8 cellular contexts compared by ENCODE assay signal in the genomic region with DNA sequence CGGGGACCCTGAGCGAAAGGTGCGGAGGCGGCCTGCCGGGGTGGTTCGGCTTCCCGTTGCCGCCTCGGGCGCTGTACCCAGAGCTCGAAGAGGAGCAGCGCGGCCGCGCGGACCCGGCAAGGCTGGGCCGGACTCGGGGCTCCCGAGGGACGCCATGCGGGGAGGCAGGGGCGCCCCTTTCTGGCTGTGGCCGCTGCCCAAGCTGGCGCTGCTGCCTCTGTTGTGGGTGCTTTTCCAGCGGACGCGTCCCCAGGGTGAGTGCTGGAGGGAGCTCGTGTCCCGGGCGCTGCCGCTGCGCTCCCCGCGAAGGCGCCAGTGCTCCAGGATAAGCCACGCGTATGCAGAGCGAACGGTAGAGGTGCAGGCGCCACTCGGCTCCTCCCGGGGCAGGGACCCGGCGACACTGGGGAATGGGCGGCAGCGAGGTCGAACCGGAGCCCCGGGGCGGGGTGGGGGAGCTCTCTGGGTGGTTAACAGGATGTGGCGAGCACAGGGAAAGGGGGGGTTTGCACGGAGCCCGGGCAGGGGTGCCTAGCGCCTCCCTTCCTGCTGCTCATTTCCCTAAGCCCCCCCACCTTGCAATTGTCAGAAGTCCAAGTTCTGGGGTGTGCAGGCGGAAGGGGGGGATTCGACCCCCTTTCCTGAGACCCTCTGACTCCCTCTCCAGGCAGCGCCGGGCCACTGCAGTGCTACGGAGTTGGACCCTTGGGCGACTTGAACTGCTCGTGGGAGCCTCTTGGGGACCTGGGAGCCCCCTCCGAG. TPM values are rescaled to one million over a fixed set of nuclear protein-coding genes. Genes with fewer than 3 reads are reported as not detected.
A peak's percentile ranks its signal among the peaks of the same experiment; 100 is the strongest.
DNase-seq lines count a peak whose midpoint lies in the region; ATAC-seq, FAIRE-seq and TF ChIP-seq lines count a peak whose summit lies in the region.

A gene (plus strand): TSS at position 44 of the 762 bp plus-strand sequence. CDS start 111 bp downstream, at position 155.

- no peak within 1 kb of the TSS for H3K27ac Mint-ChIP-seq in GM23338

- H3K36me3 ChIP-seq in GM23338 (ENCODE audit: insufficient read depth), result no peaks in the 10 kb centered on the region

- H3K4me1 Mint-ChIP-seq in GM23338, result peaks cover 4% of the 10 kb centered on the region

- intact Hi-C loops in left colon (cut with DNase I, micrococcal nuclease), result no loop called here

- H3K4me1 ChIP-seq in GM23338 (ENCODE audit: insufficient read depth), result peaks cover 4% of the 10 kb centered on the region; the same call in 1 of the 2 replicates

- H3K4me2 ChIP-seq in GM23338, result peak within 1 kb of the TSS; percentile 92

- peaks cover 16% of the 10 kb centered on the region for H3K27me3 Mint-ChIP-seq in GM23338 (ENCODE audit: insufficient read depth, low read depth, poor library complexity)

- no peaks in the 10 kb centered on the region for H3K9me2 ChIP-seq in GM23338 (ENCODE audit: insufficient read depth)

- no peaks in the 10 kb centered on the region for H3K79me2 ChIP-seq in GM23338 (replicated peaks; ENCODE audit: insufficient read depth)

- peak; percentile 70 for TF ChIP-seq CTCF in D721Med (IDR thresholded peaks at IDR 0.05; ENCODE audit: insufficient read depth, missing control alignments)
- TF ChIP-seq CTCF in GM23338 (conservative IDR thresholded peaks at IDR 0.05; ENCODE audit: low read depth in 2 of 2), result peak; percentile 74 to 79

- ATAC-seq in GM23338 (peak; percentile 83), left colon (peak; percentile 86), HG02970 (IDR thresholded peaks at IDR 0.05; ENCODE audit: low FRiP score, unreplicated experiment) (no peak)

- peak within 1 kb of the TSS; percentile 100 for H2AFZ ChIP-seq in GM23338

- peak within 1 kb of the TSS; percentile 90 for H3K4me3 ChIP-seq in GM23338

- H3K27ac ChIP-seq in GM23338 (ENCODE audit: low read depth), result no peak within 1 kb of the TSS

- H3K9me3 Mint-ChIP-seq in GM23338, result no peaks in the 10 kb centered on the region

- DNase-seq in D721Med (ENCODE audit: insufficient read length, low spot score), result peak; percentile 79
- peak; percentile 80 for DNase-seq in GM23338 (ENCODE audit: low spot score)
- peak; percentile 44 for DNase-seq in NCI-H1694 (lab: John Stamatoyannopoulos, UW)
- DNase-seq in activated CD4-positive, CD25-positive, alpha-beta regulatory T cell (lab: John Stamatoyannopoulos, UW), result peak; percentile 46 to 84 (median 70)
- DNase-seq in central memory CD4-positive, alpha-beta T cell, result peak; percentile 84
- peak; percentile 44 to 76 for DNase-seq in left colon
- DNase-seq in stimulated activated CD4-positive, alpha-beta T cell treated with anti-CD3 and anti-CD28 coated beads, Interleukin-2, amount 100 ng/mL, for 48 hours, result peak; percentile 60 to 61

- peaks cover 10% of the 10 kb centered on the region; the same call in 1 of the 2 replicates for H3K27me3 ChIP-seq in GM23338 (ENCODE audit: insufficient read depth)

- FAIRE-seq in D721Med (lab: Jason Lieb, UNC), result no peak

- H3K4me3 Mint-ChIP-seq in GM23338, result peak within 1 kb of the TSS; percentile 75

- no peaks in the 10 kb centered on the region; the same call in 2 of the 3 replicates for H3K36me3 Mint-ChIP-seq in GM23338 (ENCODE audit: low read depth)

- peaks cover 8% of the 10 kb centered on the region; the same call in 1 of the 2 replicates for H3F3A ChIP-seq in GM23338 (replicated peaks; ENCODE audit: low read depth)

- no peaks in the 10 kb centered on the region for H4K20me1 ChIP-seq in GM23338 (replicated peaks; ENCODE audit: insufficient read depth)

TF ChIP-seq in GM23338, 12 proteins besides CTCF, POLR2A, EP300 and RAD21:
- peak; percentile 50 for TF ChIP-seq POLR2AphosphoS5 (IDR thresholded peaks at IDR 0.05; ENCODE audit: low read depth)
- TF ChIP-seq, protein P1, sequence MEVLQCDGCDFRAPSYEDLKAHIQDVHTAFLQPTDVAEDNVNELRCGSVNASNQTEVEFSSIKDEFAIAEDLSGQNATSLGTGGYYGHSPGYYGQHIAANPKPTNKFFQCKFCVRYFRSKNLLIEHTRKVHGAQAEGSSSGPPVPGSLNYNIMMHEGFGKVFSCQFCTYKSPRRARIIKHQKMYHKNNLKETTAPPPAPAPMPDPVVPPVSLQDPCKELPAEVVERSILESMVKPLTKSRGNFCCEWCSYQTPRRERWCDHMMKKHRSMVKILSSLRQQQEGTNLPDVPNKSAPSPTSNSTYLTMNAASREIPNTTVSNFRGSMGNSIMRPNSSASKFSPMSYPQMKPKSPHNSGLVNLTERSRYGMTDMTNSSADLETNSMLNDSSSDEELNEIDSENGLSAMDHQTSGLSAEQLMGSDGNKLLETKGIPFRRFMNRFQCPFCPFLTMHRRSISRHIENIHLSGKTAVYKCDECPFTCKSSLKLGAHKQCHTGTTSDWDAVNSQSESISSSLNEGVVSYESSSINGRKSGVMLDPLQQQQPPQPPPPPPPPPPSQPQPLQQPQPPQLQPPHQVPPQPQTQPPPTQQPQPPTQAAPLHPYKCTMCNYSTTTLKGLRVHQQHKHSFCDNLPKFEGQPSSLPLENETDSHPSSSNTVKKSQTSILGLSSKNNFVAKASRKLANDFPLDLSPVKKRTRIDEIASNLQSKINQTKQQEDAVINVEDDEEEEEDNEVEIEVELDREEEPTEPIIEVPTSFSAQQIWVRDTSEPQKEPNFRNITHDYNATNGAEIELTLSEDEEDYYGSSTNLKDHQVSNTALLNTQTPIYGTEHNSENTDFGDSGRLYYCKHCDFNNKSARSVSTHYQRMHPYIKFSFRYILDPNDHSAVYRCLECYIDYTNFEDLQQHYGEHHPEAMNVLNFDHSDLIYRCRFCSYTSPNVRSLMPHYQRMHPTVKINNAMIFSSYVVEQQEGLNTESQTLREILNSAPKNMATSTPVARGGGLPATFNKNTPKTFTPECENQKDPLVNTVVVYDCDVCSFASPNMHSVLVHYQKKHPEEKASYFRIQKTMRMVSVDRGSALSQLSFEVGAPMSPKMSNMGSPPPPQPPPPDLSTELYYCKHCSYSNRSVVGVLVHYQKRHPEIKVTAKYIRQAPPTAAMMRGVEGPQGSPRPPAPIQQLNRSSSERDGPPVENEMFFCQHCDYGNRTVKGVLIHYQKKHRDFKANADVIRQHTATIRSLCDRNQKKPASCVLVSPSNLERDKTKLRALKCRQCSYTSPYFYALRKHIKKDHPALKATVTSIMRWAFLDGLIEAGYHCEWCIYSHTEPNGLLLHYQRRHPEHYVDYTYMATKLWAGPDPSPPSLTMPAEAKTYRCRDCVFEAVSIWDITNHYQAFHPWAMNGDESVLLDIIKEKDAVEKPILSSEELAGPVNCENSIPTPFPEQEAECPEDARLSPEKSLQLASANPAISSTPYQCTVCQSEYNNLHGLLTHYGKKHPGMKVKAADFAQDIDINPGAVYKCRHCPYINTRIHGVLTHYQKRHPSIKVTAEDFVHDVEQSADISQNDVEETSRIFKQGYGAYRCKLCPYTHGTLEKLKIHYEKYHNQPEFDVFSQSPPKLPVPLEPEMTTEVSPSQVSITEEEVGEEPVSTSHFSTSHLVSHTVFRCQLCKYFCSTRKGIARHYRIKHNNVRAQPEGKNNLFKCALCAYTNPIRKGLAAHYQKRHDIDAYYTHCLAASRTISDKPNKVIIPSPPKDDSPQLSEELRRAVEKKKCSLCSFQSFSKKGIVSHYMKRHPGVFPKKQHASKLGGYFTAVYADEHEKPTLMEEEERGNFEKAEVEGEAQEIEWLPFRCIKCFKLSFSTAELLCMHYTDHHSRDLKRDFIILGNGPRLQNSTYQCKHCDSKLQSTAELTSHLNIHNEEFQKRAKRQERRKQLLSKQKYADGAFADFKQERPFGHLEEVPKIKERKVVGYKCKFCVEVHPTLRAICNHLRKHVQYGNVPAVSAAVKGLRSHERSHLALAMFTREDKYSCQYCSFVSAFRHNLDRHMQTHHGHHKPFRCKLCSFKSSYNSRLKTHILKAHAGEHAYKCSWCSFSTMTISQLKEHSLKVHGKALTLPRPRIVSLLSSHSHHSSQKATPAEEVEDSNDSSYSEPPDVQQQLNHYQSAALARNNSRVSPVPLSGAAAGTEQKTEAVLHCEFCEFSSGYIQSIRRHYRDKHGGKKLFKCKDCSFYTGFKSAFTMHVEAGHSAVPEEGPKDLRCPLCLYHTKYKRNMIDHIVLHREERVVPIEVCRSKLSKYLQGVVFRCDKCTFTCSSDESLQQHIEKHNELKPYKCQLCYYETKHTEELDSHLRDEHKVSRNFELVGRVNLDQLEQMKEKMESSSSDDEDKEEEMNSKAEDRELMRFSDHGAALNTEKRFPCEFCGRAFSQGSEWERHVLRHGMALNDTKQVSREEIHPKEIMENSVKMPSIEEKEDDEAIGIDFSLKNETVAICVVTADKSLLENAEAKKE (CRISPR knock-in tag; IDR thresholded peaks at IDR 0.05), result no peak

RNA-seq across cellular contexts. Expression of the gene that starts here (rescaled TPM):
- total RNA-seq in GM23338 (2014; rRNA removed; shearing (Covaris generic)), result 11.4 and 12.8 TPM in 2 replicates
- 7.7 and 8.3 TPM in 2 replicates for polyA plus RNA-seq in GM23338 (2016; fragmentation: Nextera tagmentation; extraction: Ambion mirVana)
- 1 to 10 TPM; 1.9 to 3.6 TPM for total RNA-seq in left colon
